23 cellular contexts compared by ENCODE assay signal in the genomic region with DNA sequence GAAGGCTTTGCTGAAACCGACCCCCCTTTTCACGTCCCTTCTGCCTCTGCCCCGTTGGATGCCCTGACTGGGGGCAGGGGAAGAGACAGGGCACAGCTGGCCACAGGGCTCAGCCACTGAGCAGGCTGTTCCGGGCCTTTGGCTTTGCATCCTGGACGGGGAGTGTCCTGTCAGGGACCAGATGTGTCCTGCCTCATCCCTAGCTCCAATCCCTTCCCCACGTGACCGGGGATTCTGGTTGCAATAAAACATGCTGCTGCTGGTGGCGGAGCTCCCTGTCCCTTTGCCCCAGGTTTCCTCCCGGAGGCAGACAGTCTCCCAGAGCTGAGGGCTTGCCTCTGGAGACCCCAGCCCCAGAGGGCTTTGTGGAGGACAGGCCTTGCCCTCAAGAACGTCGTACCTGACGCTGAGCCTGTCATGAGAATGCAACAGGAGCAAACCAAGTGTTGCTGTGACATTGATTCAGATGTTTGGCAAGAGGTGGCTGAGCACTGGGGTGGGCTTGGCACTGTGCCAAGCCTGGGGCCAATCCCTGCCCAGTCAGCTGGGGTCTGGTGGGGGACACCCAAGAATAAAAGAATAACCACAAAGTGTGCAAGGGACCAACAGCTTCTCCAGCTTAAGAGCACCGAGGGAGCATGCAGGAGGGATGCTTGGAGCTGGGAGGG. TPM values are rescaled to one million over a fixed set of nuclear protein-coding genes. Genes with fewer than 3 reads are reported as not detected.
DNase-seq lines count a peak whose midpoint lies in the region; ATAC-seq, FAIRE-seq and TF ChIP-seq lines count a peak whose summit lies in the region.
"Had no signal": no experiment of that assay in that cellular context is flagged by ENCODE, and none has a peak within 500 bp of the region (broad histone marks: within the 10 kb centered on the region; RNA-seq: fewer than 3 reads in every experiment).

No MANE protein-coding gene starts in this region.

- no peak for ATAC-seq in heart left ventricle
- no peak for ATAC-seq in K562
- ATAC-seq: activated CD4-positive, CD25-positive, alpha-beta regulatory T cell treated with anti-CD3 and anti-CD28 coated beads, Interleukin-2, amount 50 U/mL, for 24 hours; GM23338; Panc1 had no signal

- peaks cover 7% of the 10 kb centered on the region; the same call in 2 of the 3 replicates for H3K79me2 ChIP-seq in K562 (ENCODE audit: control insufficient read depth, insufficient read depth, low read length)

- H3K27ac ChIP-seq in heart left ventricle (peak overlapping the region in 8 of 12 donors; percentile 3 to 45 (median 24)), K562 (ENCODE audit: extremely low read depth, low read depth, low read length) (no peak overlapping the region), uterus (peak overlapping the region; percentile 12 to 57)
- H3K27ac ChIP-seq: BLaER1 treated with 17β-estradiol and CSF1 and Interleukin-3, amounts not matched to agents 10 nM and 100 nM; SK-N-MC; tibial artery had no signal

- 48 to 71% (median 53%) methylated on average over 13 of the region's 13 CpGs for WGBS in heart left ventricle, 4 donors
- WGBS in K562 (ENCODE audit: insufficient coverage, low coverage, missing lambda C conversion rate): 79% methylated on average over 13 of the region's 13 CpGs

- TF ChIP-seq RAD21 in K562 (CRISPR knock-in tag; conservative IDR thresholded peaks at IDR 0.05 in 1 of 2, IDR thresholded peaks at IDR 0.05 in 1 of 2): no peak

- TF ChIP-seq EP300 in K562 (IDR thresholded peaks at IDR 0.05; ENCODE audit: low read length): no peak

- peaks cover 0 to 43% (median 25%) of the 10 kb centered on the region in 9 donors for H3K36me3 ChIP-seq in heart left ventricle
- peaks cover 24% of the 10 kb centered on the region; the same call in 2 of the 3 replicates for H3K36me3 ChIP-seq in K562 (ENCODE audit: control insufficient read depth, insufficient read depth, low read length)
- no peaks in the 10 kb centered on the region for H3K36me3 ChIP-seq in uterus

- H3K9me3 ChIP-seq in heart left ventricle: no peaks in the 10 kb centered on the region
- no peaks in the 10 kb centered on the region for H3K9me3 ChIP-seq in K562 (replicated peaks; ENCODE audit: control insufficient read depth, insufficient read depth, low read depth, low read length)
- no peaks in the 10 kb centered on the region for H3K9me3 ChIP-seq in uterus
- H3K9me3 ChIP-seq: BLaER1 treated with 17β-estradiol and CSF1 and Interleukin-3, amounts not matched to agents 10 nM and 100 nM; tibial artery had no signal

- H3K27me3 ChIP-seq in heart left ventricle (no peaks in the 10 kb centered on the region), K562 (ENCODE audit: control insufficient read depth in 2 of 2, insufficient read depth in 2 of 2, low read length in 2 of 2) (no peaks in the 10 kb centered on the region), uterus (no peaks in the 10 kb centered on the region)
- H3K27me3 ChIP-seq: BLaER1 treated with 17β-estradiol and CSF1 and Interleukin-3, amounts not matched to agents 10 nM and 100 nM; tibial artery had no signal

- intact Hi-C loops in heart left ventricle (cut with DNase I) (no loop called here), cardiac septum (cut with DNase I) (no loop called here), K562 (cut with micrococcal nuclease) (no loop called here), uterus (cut with DNase I; ENCODE audit: low total_unique reads) (no loop called here)

- no peak overlapping the region for H3K4me2 ChIP-seq in K562 (ENCODE audit: insufficient read depth, low read length)
- H3K4me2 ChIP-seq: BLaER1 treated with 17β-estradiol and CSF1 and Interleukin-3, amounts not matched to agents 10 nM and 100 nM; GM23338 had no signal

- in situ Hi-C loops in K562 (cut with MboI): no loop called here

- POLR2A ChIA-PET in K562 (lab: Yijun Ruan, JAX): interaction anchor here (1.1 to 2.9 kb wide), 5 partner anchors 11 to 178 kb away, joined by 3 to 20 read pairs (median 4); a partner anchor contains a TSS

- no TSS peak for BruUV-seq in K562 (replicated peaks; lab: Mats Ljungman, UMichigan)

- H3K4me1 ChIP-seq in heart left ventricle: peaks cover 7 to 54% (median 40%) of the 10 kb centered on the region in 12 donors
- H3K4me1 ChIP-seq in K562 (replicated peaks in 1 of 2; ENCODE audit: control insufficient read depth in 2 of 2, insufficient read depth in 2 of 2, low read length in 2 of 2): peaks cover 5 to 13% of the 10 kb centered on the region in 2 experiments; a peak in 4 of 5 replicates
- peaks cover 0 to 8% of the 10 kb centered on the region in 2 donors for H3K4me1 ChIP-seq in uterus

- TF ChIP-seq POLR2A in heart left ventricle (IDR thresholded peaks at IDR 0.05): no peak
- no peak for TF ChIP-seq POLR2A in K562 (conservative IDR thresholded peaks at IDR 0.05)
- TF ChIP-seq POLR2A in uterus (IDR thresholded peaks at IDR 0.05): no peak

- no peak overlapping the region for H2AFZ ChIP-seq in K562 (ENCODE audit: low read depth, low read length)
- H2AFZ ChIP-seq: GM23338 had no signal

- CTCF ChIA-PET in K562 (lab: Yijun Ruan, JAX; ENCODE audit: low intra/inter-chr PET ratio): interaction anchor here (0.5 to 0.6 kb wide), 2 partner anchors 31 to 264 kb away, joined by 3 read pairs; no protein-coding TSS in a partner anchor

- TF ChIP-seq CTCF in heart left ventricle (IDR thresholded peaks at IDR 0.05) (no peak), K562 (IDR thresholded peaks at IDR 0.05 in 2 of 3, conservative IDR thresholded peaks at IDR 0.05 in 1 of 3; ENCODE audit: insufficient read depth in 2 of 3, low read depth in 1 of 3, low read length in 3 of 3) (no peak), uterus (IDR thresholded peaks at IDR 0.05) (no peak)

- H3K9ac ChIP-seq in K562 (ENCODE audit: insufficient read depth in 1 of 2, low read depth in 2 of 2, low read length in 2 of 2): no peak overlapping the region; a peak in 1 of 4 replicates

- DNase-seq in heart left ventricle: peak in 1 of 5 donors; percentile 40
- DNase-seq in cardiac septum (ENCODE audit: low spot score): no peak
- no peak for DNase-seq in K562 (ENCODE audit: extremely low read depth in 1 of 4, low spot score in 3 of 4)
- peak; percentile 16 for DNase-seq in pons (ENCODE audit: low spot score)
- DNase-seq in uterus: peak; percentile 50 to 65
- no peak for DNase-seq in DMS79 (lab: John Stamatoyannopoulos, UW)
- no peak for DNase-seq in NCI-H748 treated with DMSO at 0.1 percent for 48 hours (lab: John Stamatoyannopoulos, UW)
- DNase-seq in SHP77 treated with DMSO at 0.1 percent for 48 hours (lab: John Stamatoyannopoulos, UW): no peak
- DNase-seq: NCI-H1436; NCI-H2171 treated with DMSO at 0.1 percent for 48 hours; NCI-H774; stimulated activated CD4-positive, alpha-beta T cell treated with anti-CD3 and anti-CD28 coated beads, Interleukin-12 subunit alpha, Interleukin-12 subunit beta, amount 100 ng/mL, for 4 hours; T-helper 9 cell; tibial artery had no signal

- H3K9me1 ChIP-seq in K562 (ENCODE audit: control insufficient read depth, insufficient read depth, low read length): no peaks in the 10 kb centered on the region

- no peak for FAIRE-seq in K562 (lab: Jason Lieb, UNC)
- FAIRE-seq: A204.1, colon, D721Med had no signal

- H4K20me1 ChIP-seq in K562 (replicated peaks; ENCODE audit: control insufficient read depth, insufficient read depth, low read length): 0 out of 2 replicates have a peak, but pooled peaks cover 3% of the 10 kb centered on the region

- H3K4me3 ChIP-seq in heart left ventricle: no peak overlapping the region
- no peak overlapping the region for H3K4me3 ChIP-seq in K562
- no peak overlapping the region for H3K4me3 ChIP-seq in uterus
- H3K4me3 ChIP-seq: BLaER1 treated with 17β-estradiol and CSF1 and Interleukin-3, amounts not matched to agents 10 nM and 100 nM; GM23338; SK-N-MC; tibial artery had no signal

RNA-seq across cellular contexts. Expression of a gene that starts 7.3 kb away (rescaled TPM):
- total RNA-seq in heart left ventricle (10 to 100 TPM in 4 of 9 donors, 1 to 10 TPM in 5; 3.3 to 25.0 (median 8.9) TPM), cardiac septum (3.6 TPM), K562 (2014; rRNA removed) (0.54 and 2.6 TPM in 2 replicates), K562 (2014; rRNA removed; fragmentation: Illumina TruSeq; extraction: Trizol) (0.29 TPM in 1 of 2 replicates, not detected in the other), K562 (2015; rRNA removed; fragmentation: Illumina TruSeq; extraction: Trizol) (0.79 and 1.3 TPM in 2 replicates), K562 (2021) (2.1 and 3.5 TPM in 2 replicates), uterus (10 to 100 TPM in 3 of 4 donors, 1 to 10 TPM in 1; 9.7 to 65.3 (median 33.2) TPM)
- polyA plus RNA-seq in heart left ventricle (10 to 100 TPM; 10.3 to 16.3 TPM), K562 (2011; rRNA removed) (0.45 and 1.9 TPM in 2 replicates), K562 (2014; fragmentation: Illumina TruSeq; extraction: Trizol) (2.9 and 5.4 TPM in 2 replicates), K562 (2014; fragmentation: Nextera tagmentation; extraction: Ambion mirVana) (under 1 TPM; 0.27 to 0.52 TPM), K562 (2014; rRNA removed) (1.1 and 1.5 TPM in 2 replicates)
- 5.1 and 29.5 TPM in 2 replicates for total RNA-seq in K562 (2011; cell fraction: chromatin; rRNA removed; ENCODE audit: low replicate concordance)
- 17.6 and 26.3 TPM in 2 replicates for total RNA-seq in K562 (2011; cell fraction: nucleolus; rRNA removed)
- 11.7 and 13.1 TPM in 2 replicates for total RNA-seq in K562 (2011; cell fraction: nucleoplasm; rRNA removed)
- polyA plus RNA-seq in K562 (2011; cell fraction: cytosol; rRNA removed): 0.68 and 3.8 TPM in 2 replicates
- 3.4 and 6.9 TPM in 2 replicates for polyA plus RNA-seq in K562 (2011; cell fraction: nucleus; rRNA removed)
- 2.2 and 4.8 TPM in 2 replicates for polyA plus RNA-seq in K562 (2012)
- 0.53 and 1.1 TPM in 2 replicates for polyA minus RNA-seq in K562 (2011; rRNA and poly(A)+ RNA removed)
- polyA minus RNA-seq in K562 (2011; cell fraction: cytosol; rRNA and poly(A)+ RNA removed): 1.3 and 2.0 TPM in 2 replicates
- polyA minus RNA-seq in K562 (2011; cell fraction: nucleus; rRNA and poly(A)+ RNA removed): 3.1 and 5.8 TPM in 2 replicates

RNA-seq across cellular contexts. Expression of a gene that starts 11.7 kb away (rescaled TPM):
- 10 to 100 TPM; 41.0 to 55.4 (median 46.2) TPM for total RNA-seq in heart left ventricle
- 10 to 100 TPM; 22.9 to 35.1 TPM for polyA plus RNA-seq in heart left ventricle
- total RNA-seq in cardiac septum: 46.2 TPM
- 75.3 and 142 TPM in 2 replicates for total RNA-seq in K562 (2011; cell fraction: chromatin; rRNA removed; ENCODE audit: low replicate concordance)
- 65.5 and 74.9 TPM in 2 replicates for total RNA-seq in K562 (2011; cell fraction: nucleolus; rRNA removed)
- 76.9 and 80.5 TPM in 2 replicates for total RNA-seq in K562 (2011; cell fraction: nucleoplasm; rRNA removed)
- total RNA-seq in K562 (2014; rRNA removed): 34.4 and 44.0 TPM in 2 replicates
- 28.1 and 29.3 TPM in 2 replicates for total RNA-seq in K562 (2014; rRNA removed; fragmentation: Illumina TruSeq; extraction: Trizol)
- total RNA-seq in K562 (2015; rRNA removed; fragmentation: Illumina TruSeq; extraction: Trizol): 41.0 and 41.1 TPM in 2 replicates
- total RNA-seq in K562 (2021): 74.6 and 76.3 TPM in 2 replicates
- 29.7 and 40.3 TPM in 2 replicates for polyA plus RNA-seq in K562 (2011; rRNA removed)
- polyA plus RNA-seq in K562 (2011; cell fraction: cytosol; rRNA removed): 44.3 and 45.4 TPM in 2 replicates
- polyA plus RNA-seq in K562 (2011; cell fraction: nucleus; rRNA removed): 64.8 and 70.4 TPM in 2 replicates
- polyA plus RNA-seq in K562 (2012): 54.9 and 55.8 TPM in 2 replicates
- 65.0 and 81.7 TPM in 2 replicates for polyA plus RNA-seq in K562 (2014; fragmentation: Illumina TruSeq; extraction: Trizol)
- 10 to 100 TPM; 15.6 to 33.2 TPM for polyA plus RNA-seq in K562 (2014; fragmentation: Nextera tagmentation; extraction: Ambion mirVana)
- polyA plus RNA-seq in K562 (2014; rRNA removed): 33.2 and 35.6 TPM in 2 replicates
- polyA minus RNA-seq in K562 (2011; rRNA and poly(A)+ RNA removed): 31.7 and 32.1 TPM in 2 replicates
- 25.4 and 35.7 TPM in 2 replicates for polyA minus RNA-seq in K562 (2011; cell fraction: cytosol; rRNA and poly(A)+ RNA removed)
- 21.1 and 35.7 TPM in 2 replicates for polyA minus RNA-seq in K562 (2011; cell fraction: nucleus; rRNA and poly(A)+ RNA removed)
- 100 to 1,000 TPM in 1 of 4 donors, 10 to 100 TPM in 3; 16.1 to 108 (median 56.8) TPM for total RNA-seq in uterus

RNA-seq across cellular contexts. Expression of a gene that starts 32.6 kb away (rescaled TPM):
- total RNA-seq in heart left ventricle: under 1 TPM in 7 of 9 donors, not detected in 2; 0.19 to 0.91 (median 0.47) TPM
- polyA plus RNA-seq in heart left ventricle: under 1 TPM; 0.29 to 0.42 TPM
- not detected for total RNA-seq in cardiac septum
- 0.79 and 1.5 TPM in 2 replicates for total RNA-seq in K562 (2011; cell fraction: chromatin; rRNA removed; ENCODE audit: low replicate concordance)
- 1.4 and 1.5 TPM in 2 replicates for total RNA-seq in K562 (2011; cell fraction: nucleolus; rRNA removed)
- total RNA-seq in K562 (2011; cell fraction: nucleoplasm; rRNA removed): 0.38 and 0.95 TPM in 2 replicates
- 1.3 and 2.1 TPM in 2 replicates for total RNA-seq in K562 (2014; rRNA removed)
- 0.29 and 0.44 TPM in 2 replicates for total RNA-seq in K562 (2014; rRNA removed; fragmentation: Illumina TruSeq; extraction: Trizol)
- 0.65 and 0.75 TPM in 2 replicates for total RNA-seq in K562 (2015; rRNA removed; fragmentation: Illumina TruSeq; extraction: Trizol)
- 0.81 and 1.3 TPM in 2 replicates for total RNA-seq in K562 (2021)
- polyA plus RNA-seq in K562 (2011; rRNA removed): 0.39 and 0.56 TPM in 2 replicates
- 0.53 and 1.1 TPM in 2 replicates for polyA plus RNA-seq in K562 (2011; cell fraction: cytosol; rRNA removed)
- polyA plus RNA-seq in K562 (2011; cell fraction: nucleus; rRNA removed): 0.79 and 1.1 TPM in 2 replicates
- polyA plus RNA-seq in K562 (2012): 1.0 and 1.8 TPM in 2 replicates
- 0.49 and 0.64 TPM in 2 replicates for polyA plus RNA-seq in K562 (2014; fragmentation: Illumina TruSeq; extraction: Trizol)
- under 1 TPM; 0.06 to 0.08 TPM for polyA plus RNA-seq in K562 (2014; fragmentation: Nextera tagmentation; extraction: Ambion mirVana)
- 0.61 and 0.98 TPM in 2 replicates for polyA plus RNA-seq in K562 (2014; rRNA removed)
- polyA minus RNA-seq in K562 (2011; rRNA and poly(A)+ RNA removed): 0.12 and 0.25 TPM in 2 replicates
- 0.64 TPM in 1 of 2 replicates, not detected in the other for polyA minus RNA-seq in K562 (2011; cell fraction: cytosol; rRNA and poly(A)+ RNA removed)
- polyA minus RNA-seq in K562 (2011; cell fraction: nucleus; rRNA and poly(A)+ RNA removed): 0.67 and 0.81 TPM in 2 replicates
- under 1 TPM in 2 of 4 donors, not detected in 2; under 0.01 to 0.35 TPM for total RNA-seq in uterus
- total RNA-seq: fibroblast of villous mesenchyme had no signal

Comparison
In these comparisons a context has a peak if more than half of its experiments do, and no peak if none do; other contexts are left out.
1. DNase-seq: peak in pons (single experiment) and uterus (2 of 2); none in cardiac septum (single experiment), K562 (0 of 4), DMS79 (single experiment), NCI-H748 treated with DMSO at 0.1 percent for 48 hours (single experiment) and SHP77 treated with DMSO at 0.1 percent for 48 hours (single experiment).